In genomic region chr1:88983791-88984552, GRCh38 we compare ENCODE assay signal across 8 cellular contexts. TPM values are rescaled to one million over a fixed set of nuclear protein-coding genes. Genes with fewer than 3 reads are reported as not detected.
A peak's percentile ranks its signal among the peaks of the same experiment; 100 is the strongest.
DNase-seq lines count a peak whose midpoint lies in the region; ATAC-seq and TF ChIP-seq lines count a peak whose summit lies in the region.

No MANE protein-coding gene starts in this region.

- H3K9me3 Mint-ChIP-seq in activated T-helper 17 cell treated with anti-CD3 and anti-CD28 coated beads, Interleukin-2, amount 50 U/mL, for 72 hours = no peaks in the 10 kb centered on the region
- peaks cover 7% of the 10 kb centered on the region for H3K9me3 Mint-ChIP-seq in progenitor cell of endocrine pancreas (ENCODE audit: low read depth)

- DNase-seq in Caki2 (ENCODE audit: low read depth) (peak; percentile 29), H4 (ENCODE audit: low spot score) (peak; percentile 42), NCI-H460 (ENCODE audit: extremely low read depth, low read depth) (peak; percentile 62), foreskin keratinocyte (peak in 1 of 2 donors; percentile 52), progenitor cell of endocrine pancreas (ENCODE audit: low spot score, unreplicated experiment) (no peak)

- peak overlapping the region; percentile 71 for H3K27ac Mint-ChIP-seq in activated T-helper 17 cell treated with anti-CD3 and anti-CD28 coated beads, Interleukin-2, amount 50 U/mL, for 72 hours
- no peak overlapping the region for H3K27ac Mint-ChIP-seq in progenitor cell of endocrine pancreas

- H3K27me3 Mint-ChIP-seq in activated T-helper 17 cell treated with anti-CD3 and anti-CD28 coated beads, Interleukin-2, amount 50 U/mL, for 72 hours = no peaks in the 10 kb centered on the region
- H3K27me3 Mint-ChIP-seq in progenitor cell of endocrine pancreas = no peaks in the 10 kb centered on the region

- TF ChIP-seq CTCF in foreskin keratinocyte (conservative IDR thresholded peaks at IDR 0.05) (peak; percentile 75), progenitor cell of endocrine pancreas (IDR thresholded peaks at IDR 0.05; ENCODE audit: unreplicated experiment) (peak; percentile 58)

- no peaks in the 10 kb centered on the region for H3K27me3 ChIP-seq in foreskin keratinocyte

- H3K4me1 ChIP-seq in foreskin keratinocyte = peaks cover 26% of the 10 kb centered on the region

- ATAC-seq in activated T-helper 17 cell treated with anti-CD3 and anti-CD28 coated beads, Interleukin-2, amount 50 U/mL, for 72 hours (replicated peaks) = peak; percentile 50
- peak; percentile 14 for ATAC-seq in foreskin keratinocyte
- ATAC-seq in GM18858 (IDR thresholded peaks at IDR 0.05; ENCODE audit: unreplicated experiment) = no peak
- no peak for ATAC-seq in HG03045 (IDR thresholded peaks at IDR 0.05; ENCODE audit: unreplicated experiment)

- peaks cover 96% of the 10 kb centered on the region for H3K36me3 Mint-ChIP-seq in activated T-helper 17 cell treated with anti-CD3 and anti-CD28 coated beads, Interleukin-2, amount 50 U/mL, for 72 hours (ENCODE audit: low read depth)
- H3K36me3 Mint-ChIP-seq in progenitor cell of endocrine pancreas (ENCODE audit: insufficient read depth) = peaks cover 39% of the 10 kb centered on the region

- H3K4me1 Mint-ChIP-seq in activated T-helper 17 cell treated with anti-CD3 and anti-CD28 coated beads, Interleukin-2, amount 50 U/mL, for 72 hours = peaks cover 73% of the 10 kb centered on the region
- peaks cover 6% of the 10 kb centered on the region for H3K4me1 Mint-ChIP-seq in progenitor cell of endocrine pancreas (ENCODE audit: low read depth)

- peak overlapping the region; percentile 17 for H3K27ac ChIP-seq in foreskin keratinocyte

- in situ Hi-C loops in Caki2 (cut with HindIII; ENCODE audit: low pct_unique_long_range_greater_than_20kb, low sequenced_read_pairs) = no loop called here

- peak overlapping the region; percentile 73 for H3K4me3 Mint-ChIP-seq in activated T-helper 17 cell treated with anti-CD3 and anti-CD28 coated beads, Interleukin-2, amount 50 U/mL, for 72 hours
- H3K4me3 Mint-ChIP-seq in progenitor cell of endocrine pancreas (ENCODE audit: low read depth) = no peak overlapping the region

RNA-seq across cellular contexts. Expression of gene KYAT3, which starts 8.5 kb away (rescaled TPM):
- 7.2 and 16.0 TPM in 2 replicates for total RNA-seq in Caki2 (2014; rRNA removed; shearing (Covaris generic); ENCODE audit: low replicate concordance)
- total RNA-seq in H4 (2014; rRNA removed; shearing (Covaris generic)) = 6.6 and 9.6 TPM in 2 replicates
- 8.1 and 8.7 TPM in 2 replicates for total RNA-seq in NCI-H460 (2014; rRNA removed; shearing (Covaris generic))
- 6.0 and 10.8 TPM in 2 replicates for polyA plus RNA-seq in NCI-H460 (2014; cell fraction: nucleus; rRNA removed)
- 10 to 100 TPM; 41.8 to 65.1 TPM for total RNA-seq in activated T-helper 17 cell treated with anti-CD3 and anti-CD28 coated beads, Interleukin-2, amount 50 U/mL, for 72 hours
- 22.9 and 28.0 TPM in 2 replicates for total RNA-seq in foreskin keratinocyte
- 15.0 and 18.9 TPM in 2 replicates for polyA plus RNA-seq in foreskin keratinocyte
- 54.7 and 56.2 TPM in 2 replicates for total RNA-seq in progenitor cell of endocrine pancreas

RNA-seq across cellular contexts. Expression of gene RBMXL1, which starts 8.5 kb away (rescaled TPM):
- total RNA-seq in Caki2 (2014; rRNA removed; shearing (Covaris generic); ENCODE audit: low replicate concordance) = 3.1 and 5.2 TPM in 2 replicates
- 4.8 and 11.2 TPM in 2 replicates for total RNA-seq in H4 (2014; rRNA removed; shearing (Covaris generic))
- total RNA-seq in NCI-H460 (2014; rRNA removed; shearing (Covaris generic)) = 4.5 and 4.8 TPM in 2 replicates
- 1.9 and 4.7 TPM in 2 replicates for polyA plus RNA-seq in NCI-H460 (2014; cell fraction: nucleus; rRNA removed)
- total RNA-seq in activated T-helper 17 cell treated with anti-CD3 and anti-CD28 coated beads, Interleukin-2, amount 50 U/mL, for 72 hours = 10 to 100 TPM; 25.5 to 27.4 TPM
- total RNA-seq in foreskin keratinocyte (11.8 and 13.3 TPM in 2 replicates), progenitor cell of endocrine pancreas (14.4 and 15.0 TPM in 2 replicates)
- polyA plus RNA-seq in foreskin keratinocyte = 3.3 and 4.5 TPM in 2 replicates

RNA-seq across cellular contexts. Expression of gene GBP3, which starts 38.7 kb away (rescaled TPM):
- total RNA-seq in Caki2 (2014; rRNA removed; shearing (Covaris generic); ENCODE audit: low replicate concordance) = 6.7 and 9.7 TPM in 2 replicates
- 2.1 and 2.4 TPM in 2 replicates for total RNA-seq in H4 (2014; rRNA removed; shearing (Covaris generic))
- 0.55 and 1.7 TPM in 2 replicates for total RNA-seq in NCI-H460 (2014; rRNA removed; shearing (Covaris generic))
- polyA plus RNA-seq in NCI-H460 (2014; cell fraction: nucleus; rRNA removed) = 2.2 and 3.5 TPM in 2 replicates
- total RNA-seq in activated T-helper 17 cell treated with anti-CD3 and anti-CD28 coated beads, Interleukin-2, amount 50 U/mL, for 72 hours = 1 to 10 TPM; 5.7 to 7.6 TPM
- total RNA-seq in foreskin keratinocyte (19.6 and 32.8 TPM in 2 replicates), progenitor cell of endocrine pancreas (not detected in 2 replicates)
- 7.7 and 15.3 TPM in 2 replicates for polyA plus RNA-seq in foreskin keratinocyte

Comparison
In these comparisons a context has a peak if more than half of its experiments do, and no peak if none do; other contexts are left out.
1. ATAC-seq: peak in activated T-helper 17 cell treated with anti-CD3 and anti-CD28 coated beads, Interleukin-2, amount 50 U/mL, for 72 hours (single experiment) and foreskin keratinocyte (single experiment); none in GM18858 (single experiment) and HG03045 (single experiment).